Comparison of ENCODE assay signal across 13 cellular contexts in genomic region chr19:42088471-42089190, GRCh38. TPM values are rescaled to one million over a fixed set of nuclear protein-coding genes. Genes with fewer than 3 reads are reported as not detected.
DNase-seq lines count a peak whose midpoint lies in the region; TF ChIP-seq lines count a peak whose summit lies in the region.
"Had no signal": no experiment of that assay in that cellular context is flagged by ENCODE, and none has a peak within 500 bp of the region (broad histone marks: within the 10 kb centered on the region; RNA-seq: fewer than 3 reads in every experiment).

No MANE protein-coding gene starts in this region.

- peaks cover 2% of the 10 kb centered on the region for H3K36me3 ChIP-seq in mesodermal cell (ENCODE audit: control insufficient read depth, insufficient read depth, low read length)
- H3K36me3 ChIP-seq in adrenal gland (replicated peaks in 1 of 2): no peaks in the 10 kb centered on the region

- H3K9me3 Mint-ChIP-seq in HFFc6: no peaks in the 10 kb centered on the region

- H3K4me3 Mint-ChIP-seq in HFFc6: peak overlapping the region; percentile 77

- H3K4me1 ChIP-seq in mesodermal cell (ENCODE audit: control insufficient read depth, insufficient read depth, low read length, poor library complexity, severe bottlenecking) (peaks cover 33% of the 10 kb centered on the region), adrenal gland (replicated peaks in 1 of 2) (no peaks in the 10 kb centered on the region)

- TF ChIP-seq POLR2A in adrenal gland (IDR thresholded peaks at IDR 0.05): no peak

- no peaks in the 10 kb centered on the region; the same call in none of the 2 replicates for H3K27me3 Mint-ChIP-seq in HFFc6 (ENCODE audit: insufficient read depth)

- intact Hi-C loops in adrenal gland (cut with DNase I) (no loop called here), dorsolateral prefrontal cortex (cut with DNase I) (no loop called here)

- DNase-seq in AG08396 (ENCODE audit: low spot score) (peak; percentile 81), HFFc6 (peak; percentile 42), astrocyte of the spinal cord (ENCODE audit: low read depth, low spot score) (peak; percentile 83), adrenal gland (no peak), dorsolateral prefrontal cortex (no peak), SKM-1 (lab: John Stamatoyannopoulos, UW; ENCODE audit: unreplicated experiment) (no peak)
- DNase-seq in activated CD4-positive, alpha-beta T cell treated with anti-CD3 and anti-CD28 coated beads for 48 hours: no peak
- DNase-seq: activated CD8-positive, alpha-beta memory T cell treated with anti-CD3 and anti-CD28 coated beads for 24 hours; DND-41; effector CD4-positive, alpha-beta T cell; NCI-H748 treated with DMSO at 0.1 percent for 48 hours had no signal

- 86 to 92% methylated on average over 9 to 15 of the region's 18 CpGs for WGBS in mesodermal cell (ENCODE audit: insufficient coverage in 2 of 2), 2 experiments
- 63 to 75% (median 73%) methylated on average over 13 to 18 of the region's 18 CpGs for WGBS in adrenal gland, 4 donors

- H3K27ac ChIP-seq in mesodermal cell (ENCODE audit: low read depth, low read length, severe bottlenecking) (peak overlapping the region; percentile 68), adrenal gland (no peak overlapping the region), dorsolateral prefrontal cortex (peak overlapping the region in 5 of 59 donors; percentile 4 to 46 (median 39))

- peaks cover 5% of the 10 kb centered on the region for H3K36me3 Mint-ChIP-seq in HFFc6 (ENCODE audit: low read depth)

- peak overlapping the region; percentile 95 for H3K27ac Mint-ChIP-seq in HFFc6

- H3K4me1 Mint-ChIP-seq in HFFc6 (ENCODE audit: low read depth): peaks cover 33% of the 10 kb centered on the region

- no peak for TF ChIP-seq CTCF in HFFc6 (IDR thresholded peaks at IDR 0.05)
- TF ChIP-seq CTCF in astrocyte of the spinal cord (IDR thresholded peaks at IDR 0.05; ENCODE audit: low read depth, low read length): no peak
- no peak for TF ChIP-seq CTCF in adrenal gland (IDR thresholded peaks at IDR 0.05)
- no peak for TF ChIP-seq CTCF in dorsolateral prefrontal cortex (IDR thresholded peaks at IDR 0.05 in 54 of 56, conservative IDR thresholded peaks at IDR 0.05 in 2 of 56; ENCODE audit: low read depth in 1 of 56, partially characterized antibody in 56 of 56)

- in situ Hi-C loops in astrocyte of the spinal cord (cut with HindIII; ENCODE audit: low sequenced_read_pairs): no loop called here

- H3K9me3 ChIP-seq in mesodermal cell (ENCODE audit: control insufficient read depth, low read length) (no peaks in the 10 kb centered on the region), adrenal gland (replicated peaks in 1 of 3) (no peaks in the 10 kb centered on the region)

- H3K27me3 ChIP-seq in adrenal gland (no peaks in the 10 kb centered on the region), dorsolateral prefrontal cortex (no peaks in the 10 kb centered on the region)

- no peak overlapping the region for H3K4me3 ChIP-seq in astrocyte of the spinal cord (ENCODE audit: low read depth, low read length)
- no peak overlapping the region for H3K4me3 ChIP-seq in mesodermal cell (ENCODE audit: extremely low read depth, insufficient read depth, low read length, poor library complexity, severe bottlenecking)
- no peak overlapping the region for H3K4me3 ChIP-seq in adrenal gland
- H3K4me3 ChIP-seq in dorsolateral prefrontal cortex: no peak overlapping the region
- H3K4me3 ChIP-seq: lung had no signal

RNA-seq across cellular contexts. Expression of gene ZNF574, which starts 12.7 kb away (rescaled TPM):
- total RNA-seq in HFFc6 (2021; fragmentation: NEBNext Ultra II Directional; extraction: Animal tissue kit (Norgen Biotek cat#: 25700)): 10 to 100 TPM; 14.0 to 16.5 (median 15.1) TPM
- polyA plus RNA-seq in mesodermal cell (2013, experiment 1 of 2): 18.0 TPM
- polyA plus RNA-seq in mesodermal cell (2013, experiment 2 of 2): 13.7 TPM
- total RNA-seq in adrenal gland (10 to 100 TPM in 7 of 8 donors, 1 to 10 TPM in 1; 9.6 to 16.9 (median 13.4) TPM), dorsolateral prefrontal cortex (10 to 100 TPM in 119 of 120 experiments, 1 to 10 TPM in 1; 10.0 to 20.4 (median 14.5) TPM)
- 1 to 10 TPM; 2.7 to 7.9 (median 5.4) TPM for polyA plus RNA-seq in adrenal gland

RNA-seq across cellular contexts. Expression of gene GRIK5, which starts 18.6 kb away (rescaled TPM):
- total RNA-seq in HFFc6 (2021; fragmentation: NEBNext Ultra II Directional; extraction: Animal tissue kit (Norgen Biotek cat#: 25700)): under 1 TPM in 5 of 6 experiments, not detected in 1; 0.07 to 0.19 (median 0.13) TPM
- polyA plus RNA-seq in mesodermal cell (2013, experiment 1 of 2): 11.4 TPM
- 8.2 TPM for polyA plus RNA-seq in mesodermal cell (2013, experiment 2 of 2)
- total RNA-seq in adrenal gland (1 to 10 TPM in 4 of 8 donors, under 1 TPM in 3, not detected in 1; 0.24 to 6.2 (median 1.0) TPM), dorsolateral prefrontal cortex (100 to 1,000 TPM in 1 of 120 experiments, 10 to 100 TPM in 119; 27.5 to 116 (median 63.3) TPM)
- 10 to 100 TPM in 1 of 3 donors, 1 to 10 TPM in 2; 2.3 to 11.9 (median 2.4) TPM for polyA plus RNA-seq in adrenal gland

RNA-seq across cellular contexts. Expression of gene POU2F2, which starts 43.6 kb away (rescaled TPM):
- 10 to 100 TPM in 1 of 6 experiments, 1 to 10 TPM in 5; 6.4 to 11.0 (median 7.8) TPM for total RNA-seq in HFFc6 (2021; fragmentation: NEBNext Ultra II Directional; extraction: Animal tissue kit (Norgen Biotek cat#: 25700))
- polyA plus RNA-seq in mesodermal cell (2013, experiment 1 of 2): 9.0 TPM
- 4.9 TPM for polyA plus RNA-seq in mesodermal cell (2013, experiment 2 of 2)
- total RNA-seq in adrenal gland (1 to 10 TPM; 1.4 to 4.9 (median 2.9) TPM), dorsolateral prefrontal cortex (10 to 100 TPM in 65 of 120 experiments, 1 to 10 TPM in 55; 4.7 to 20.8 (median 10.2) TPM)
- 10 to 100 TPM in 1 of 3 donors, 1 to 10 TPM in 2; 4.2 to 17.2 (median 6.8) TPM for polyA plus RNA-seq in adrenal gland

Comparison
In these comparisons a context has a peak if more than half of its experiments do, and no peak if none do; other contexts are left out.
1. DNase-seq: peak in AG08396 (single experiment), HFFc6 (single experiment) and astrocyte of the spinal cord (single experiment); none in adrenal gland (0 of 7), dorsolateral prefrontal cortex (0 of 10), SKM-1 (single experiment) and activated CD4-positive, alpha-beta T cell treated with anti-CD3 and anti-CD28 coated beads for 48 hours (single experiment).